1 cellular context compared by ENCODE assay signal in the genomic region with DNA sequence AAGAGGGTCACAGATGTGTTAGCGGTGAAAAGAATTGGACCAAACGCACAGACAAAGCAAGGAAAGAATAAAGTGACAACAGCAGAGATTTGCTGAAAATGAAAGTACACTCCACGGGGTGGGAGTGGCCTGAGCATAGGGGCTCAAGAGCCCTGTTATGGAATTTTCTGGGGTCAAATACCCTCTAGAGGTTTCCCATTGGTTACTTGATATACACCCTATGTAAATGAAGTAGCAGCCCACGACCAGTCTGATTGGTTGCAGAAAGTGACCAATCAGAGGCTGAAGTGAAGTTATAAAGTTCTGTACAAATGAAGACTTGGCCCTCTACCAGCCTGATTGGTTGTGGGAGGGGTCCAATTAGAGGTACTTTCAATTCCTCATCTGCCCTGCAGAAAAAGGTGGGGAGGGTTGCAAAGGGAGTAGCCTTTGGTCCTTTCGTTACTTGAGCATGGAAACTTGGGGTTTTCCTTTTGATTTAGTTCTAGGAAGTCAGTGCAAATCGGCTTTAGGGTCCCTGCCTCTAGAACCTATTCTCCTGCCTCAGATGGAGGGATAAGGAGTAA.
TF ChIP-seq lines count a peak whose summit lies in the region.

No MANE protein-coding gene starts in this region.

TF ChIP-seq in WTC11, 78 proteins besides CTCF, POLR2A, EP300 and RAD21 (continued from another document):
- no peak for TF ChIP-seq AR (CRISPR knock-in tag; IDR thresholded peaks at IDR 0.05)
- TF ChIP-seq, protein P1, sequence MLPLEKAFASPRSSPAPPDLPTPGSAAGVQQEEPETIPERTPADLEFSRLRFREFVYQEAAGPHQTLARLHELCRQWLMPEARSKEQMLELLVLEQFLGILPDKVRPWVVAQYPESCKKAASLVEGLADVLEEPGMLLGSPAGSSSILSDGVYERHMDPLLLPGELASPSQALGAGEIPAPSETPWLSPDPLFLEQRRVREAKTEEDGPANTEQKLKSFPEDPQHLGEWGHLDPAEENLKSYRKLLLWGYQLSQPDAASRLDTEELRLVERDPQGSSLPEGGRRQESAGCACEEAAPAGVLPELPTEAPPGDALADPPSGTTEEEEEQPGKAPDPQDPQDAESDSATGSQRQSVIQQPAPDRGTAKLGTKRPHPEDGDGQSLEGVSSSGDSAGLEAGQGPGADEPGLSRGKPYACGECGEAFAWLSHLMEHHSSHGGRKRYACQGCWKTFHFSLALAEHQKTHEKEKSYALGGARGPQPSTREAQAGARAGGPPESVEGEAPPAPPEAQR (CRISPR knock-in tag; IDR thresholded peaks at IDR 0.05): no peak
- TF ChIP-seq, protein P2, sequence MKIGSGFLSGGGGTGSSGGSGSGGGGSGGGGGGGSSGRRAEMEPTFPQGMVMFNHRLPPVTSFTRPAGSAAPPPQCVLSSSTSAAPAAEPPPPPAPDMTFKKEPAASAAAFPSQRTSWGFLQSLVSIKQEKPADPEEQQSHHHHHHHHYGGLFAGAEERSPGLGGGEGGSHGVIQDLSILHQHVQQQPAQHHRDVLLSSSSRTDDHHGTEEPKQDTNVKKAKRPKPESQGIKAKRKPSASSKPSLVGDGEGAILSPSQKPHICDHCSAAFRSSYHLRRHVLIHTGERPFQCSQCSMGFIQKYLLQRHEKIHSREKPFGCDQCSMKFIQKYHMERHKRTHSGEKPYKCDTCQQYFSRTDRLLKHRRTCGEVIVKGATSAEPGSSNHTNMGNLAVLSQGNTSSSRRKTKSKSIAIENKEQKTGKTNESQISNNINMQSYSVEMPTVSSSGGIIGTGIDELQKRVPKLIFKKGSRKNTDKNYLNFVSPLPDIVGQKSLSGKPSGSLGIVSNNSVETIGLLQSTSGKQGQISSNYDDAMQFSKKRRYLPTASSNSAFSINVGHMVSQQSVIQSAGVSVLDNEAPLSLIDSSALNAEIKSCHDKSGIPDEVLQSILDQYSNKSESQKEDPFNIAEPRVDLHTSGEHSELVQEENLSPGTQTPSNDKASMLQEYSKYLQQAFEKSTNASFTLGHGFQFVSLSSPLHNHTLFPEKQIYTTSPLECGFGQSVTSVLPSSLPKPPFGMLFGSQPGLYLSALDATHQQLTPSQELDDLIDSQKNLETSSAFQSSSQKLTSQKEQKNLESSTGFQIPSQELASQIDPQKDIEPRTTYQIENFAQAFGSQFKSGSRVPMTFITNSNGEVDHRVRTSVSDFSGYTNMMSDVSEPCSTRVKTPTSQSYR (CRISPR knock-in tag; IDR thresholded peaks at IDR 0.05): no peak
- no peak for TF ChIP-seq SOX15 (CRISPR knock-in tag; IDR thresholded peaks at IDR 0.05)
- no peak for TF ChIP-seq ZBTB21 (CRISPR knock-in tag; IDR thresholded peaks at IDR 0.05; ENCODE audit: borderline replicate concordance)
- no peak for TF ChIP-seq TP53 (CRISPR knock-in tag; IDR thresholded peaks at IDR 0.05)
- TF ChIP-seq, protein P3, sequence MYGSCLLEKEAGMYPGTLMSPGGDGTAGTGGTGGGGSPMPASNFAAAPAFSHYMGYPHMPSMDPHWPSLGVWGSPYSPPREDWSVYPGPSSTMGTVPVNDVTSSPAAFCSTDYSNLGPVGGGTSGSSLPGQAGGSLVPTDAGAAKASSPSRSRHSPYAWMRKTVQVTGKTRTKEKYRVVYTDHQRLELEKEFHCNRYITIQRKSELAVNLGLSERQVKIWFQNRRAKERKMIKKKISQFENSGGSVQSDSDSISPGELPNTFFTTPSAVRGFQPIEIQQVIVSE (CRISPR knock-in tag; IDR thresholded peaks at IDR 0.05; ENCODE audit: borderline replicate concordance): no peak
- no peak for TF ChIP-seq CBFB (CRISPR knock-in tag; IDR thresholded peaks at IDR 0.05; ENCODE audit: low read depth)
- TF ChIP-seq ZNF512 (CRISPR knock-in tag; IDR thresholded peaks at IDR 0.05; ENCODE audit: borderline replicate concordance): no peak
- TF ChIP-seq ERG (CRISPR knock-in tag; IDR thresholded peaks at IDR 0.05): no peak
- no peak for TF ChIP-seq GRHL2 (CRISPR knock-in tag; IDR thresholded peaks at IDR 0.05; ENCODE audit: insufficient replicate concordance, severe bottlenecking)
